12 cellular contexts compared by ENCODE assay signal in the genomic region with DNA sequence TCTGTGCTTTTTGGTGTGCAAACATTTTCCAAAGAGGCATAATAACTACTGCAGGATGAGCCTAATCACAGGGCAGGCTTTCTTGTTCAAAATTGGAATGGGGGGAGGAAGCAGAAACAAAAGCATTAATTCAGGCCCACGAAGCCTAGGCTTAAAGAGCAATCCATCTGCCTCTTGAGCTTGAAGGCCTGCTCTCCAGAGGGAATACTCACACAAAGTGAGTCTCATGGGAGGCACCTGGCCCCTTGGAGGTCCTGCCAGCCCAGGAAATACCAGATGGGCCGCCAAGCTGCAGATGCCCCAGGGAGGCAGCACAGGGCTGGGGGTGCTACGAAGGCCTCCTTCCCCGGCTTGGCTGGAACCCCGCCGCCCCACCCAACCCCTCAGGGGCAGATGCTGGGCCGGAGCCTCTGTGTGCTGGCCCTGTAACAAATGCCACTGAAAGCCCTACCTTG. TPM values are rescaled to one million over a fixed set of nuclear protein-coding genes. Genes with fewer than 3 reads are reported as not detected.
DNase-seq lines count a peak whose midpoint lies in the region; ATAC-seq, FAIRE-seq and TF ChIP-seq lines count a peak whose summit lies in the region.
"Had no signal": no experiment of that assay in that cellular context is flagged by ENCODE, and none has a peak within 500 bp of the region (broad histone marks: within the 10 kb centered on the region; RNA-seq: fewer than 3 reads in every experiment).

No MANE protein-coding gene starts in this region.

- H3K27ac ChIP-seq in uterus: no peak overlapping the region
- H3K27ac ChIP-seq: foreskin keratinocyte, psoas muscle had no signal

- ATAC-seq in HG02798 (IDR thresholded peaks at IDR 0.05; ENCODE audit: poor library complexity, unreplicated experiment) (no peak), HG02870 (IDR thresholded peaks at IDR 0.05; ENCODE audit: unreplicated experiment) (no peak)
- ATAC-seq: foreskin keratinocyte had no signal

- peak; percentile 29 for FAIRE-seq in D721Med (lab: Jason Lieb, UNC)

- H3K4me1 ChIP-seq in uterus: no peaks in the 10 kb centered on the region
- H3K4me1 ChIP-seq: foreskin keratinocyte, psoas muscle had no signal

- no peaks in the 10 kb centered on the region for H3K27me3 ChIP-seq in uterus
- H3K27me3 ChIP-seq: foreskin keratinocyte had no signal

- TF ChIP-seq POLR2A in uterus (IDR thresholded peaks at IDR 0.05): no peak

- no peak for TF ChIP-seq CTCF in D721Med (IDR thresholded peaks at IDR 0.05; ENCODE audit: insufficient read depth, missing control alignments)
- TF ChIP-seq CTCF in uterus (IDR thresholded peaks at IDR 0.05): no peak

- DNase-seq in D721Med (ENCODE audit: insufficient read length, low spot score) (peak; percentile 86), NCI-H1092 treated with DMSO at 0.1 percent for 48 hours (lab: John Stamatoyannopoulos, UW) (peak; percentile 77), NCI-H345 treated with DMSO at 0.1 percent for 48 hours (lab: John Stamatoyannopoulos, UW; ENCODE audit: unreplicated experiment) (peak; percentile 77), foreskin melanocyte (peak; percentile 6), AML-193 (lab: John Stamatoyannopoulos, UW) (no peak), uterus (no peak)
- DNase-seq: foreskin keratinocyte, naive B cell, NCI-H446 treated with DMSO at 0.1 percent for 48 hours, psoas muscle had no signal

- H3K36me3 ChIP-seq in uterus: no peaks in the 10 kb centered on the region

- no peaks in the 10 kb centered on the region for H3K9me3 ChIP-seq in uterus
- H3K9me3 ChIP-seq: psoas muscle had no signal

- H3K4me3 ChIP-seq in uterus: no peak overlapping the region
- H3K4me3 ChIP-seq: psoas muscle had no signal

- intact Hi-C loops in uterus (cut with DNase I; ENCODE audit: low total_unique reads): no loop called here

RNA-seq across cellular contexts. Expression of gene COMT, which starts 39.3 kb away (rescaled TPM):
- 100 to 1,000 TPM in 2 of 4 donors, 10 to 100 TPM in 2; 88.9 to 175 (median 108) TPM for total RNA-seq in uterus

RNA-seq across cellular contexts. Expression of gene TXNRD2, which starts 39.3 kb away (rescaled TPM):
- 10 to 100 TPM; 14.7 to 48.9 (median 25.6) TPM for total RNA-seq in uterus

RNA-seq across cellular contexts. Expression of gene GNB1L, which starts 47.6 kb away (rescaled TPM):
- 10 to 100 TPM in 1 of 4 donors, 1 to 10 TPM in 2, under 1 TPM in 1; 0.59 to 12.2 (median 3.1) TPM for total RNA-seq in uterus

RNA-seq across cellular contexts. Expression of gene RTL10, which starts 47.6 kb away (rescaled TPM):
- total RNA-seq in uterus: 10 to 100 TPM in 3 of 4 donors, 1 to 10 TPM in 1; 6.8 to 24.3 (median 17.7) TPM

Comparison
In these comparisons a context has a peak if more than half of its experiments do, and no peak if none do; other contexts are left out.
1. DNase-seq: peak in D721Med (single experiment), NCI-H1092 treated with DMSO at 0.1 percent for 48 hours (single experiment), NCI-H345 treated with DMSO at 0.1 percent for 48 hours (single experiment) and foreskin melanocyte (single experiment); none in AML-193 (0 of 2) and uterus (0 of 2).